In the genomic region with DNA sequence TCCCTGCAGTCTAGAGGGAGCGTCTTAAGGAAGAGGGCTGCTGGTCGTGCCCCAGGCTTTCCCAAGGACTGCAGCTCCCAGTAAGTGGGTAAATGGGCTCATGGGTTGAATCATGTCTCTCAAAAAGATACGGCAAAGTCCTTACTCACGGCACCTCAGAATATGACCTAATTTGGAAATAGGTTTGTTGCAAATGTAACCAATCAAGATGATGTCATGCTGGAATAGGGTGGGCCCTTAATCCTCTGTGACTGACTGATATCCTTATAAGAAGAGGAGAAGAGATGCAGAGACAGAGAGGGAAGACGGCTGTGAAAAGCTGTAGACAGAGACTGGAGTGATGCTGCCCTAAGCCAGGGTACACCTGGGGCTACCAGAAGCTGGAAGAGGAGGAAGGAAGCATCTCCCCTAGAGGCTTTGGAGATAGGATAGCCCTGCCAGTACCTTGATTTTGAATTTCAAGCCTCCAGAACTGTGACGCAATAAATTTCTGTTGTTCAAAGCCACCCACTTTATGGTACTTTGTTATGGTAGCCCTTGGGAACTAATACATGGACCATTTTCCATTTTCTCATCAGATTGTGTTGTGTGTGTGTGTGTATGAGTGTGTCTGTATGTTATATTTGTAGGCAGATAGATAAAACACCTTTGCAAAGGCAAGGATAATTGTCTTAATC, we compare ENCODE assay signal across 2 cellular contexts.
TF ChIP-seq lines count a peak whose summit lies in the region.

No MANE protein-coding gene starts in this region.

TF ChIP-seq in IMR-90, 13 proteins besides CTCF, POLR2A, EP300 and RAD21:
- peak; percentile 81 for TF ChIP-seq CEBPB (IDR thresholded peaks at IDR 0.05; ENCODE audit: low read depth, low read length)
- TF ChIP-seq MAZ (IDR thresholded peaks at IDR 0.05; ENCODE audit: borderline replicate concordance, low read depth, low read length) = no peak
- peak; percentile 12; the same call in 1 of the 2 replicates for TF ChIP-seq FOS (IDR thresholded peaks at IDR 0.05; ENCODE audit: low read depth, low read length)

TF ChIP-seq in K562, 482 proteins besides CTCF, POLR2A, EP300 and RAD21 (continues in another document):
- TF ChIP-seq, protein P1, sequence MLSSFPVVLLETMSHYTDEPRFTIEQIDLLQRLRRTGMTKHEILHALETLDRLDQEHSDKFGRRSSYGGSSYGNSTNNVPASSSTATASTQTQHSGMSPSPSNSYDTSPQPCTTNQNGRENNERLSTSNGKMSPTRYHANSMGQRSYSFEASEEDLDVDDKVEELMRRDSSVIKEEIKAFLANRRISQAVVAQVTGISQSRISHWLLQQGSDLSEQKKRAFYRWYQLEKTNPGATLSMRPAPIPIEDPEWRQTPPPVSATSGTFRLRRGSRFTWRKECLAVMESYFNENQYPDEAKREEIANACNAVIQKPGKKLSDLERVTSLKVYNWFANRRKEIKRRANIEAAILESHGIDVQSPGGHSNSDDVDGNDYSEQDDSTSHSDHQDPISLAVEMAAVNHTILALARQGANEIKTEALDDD (IDR thresholded peaks at IDR 0.05) = no peak
- no peak for TF ChIP-seq NR2C2 (CRISPR knock-in tag; IDR thresholded peaks at IDR 0.05)
- TF ChIP-seq NR2C2 (tag; IDR thresholded peaks at IDR 0.05) = 0 out of 2 replicates have a peak, but pooled peaks have one; percentile 24
- no peak for TF ChIP-seq PTRF (tag; IDR thresholded peaks at IDR 0.05)
- TF ChIP-seq, protein P2, sequence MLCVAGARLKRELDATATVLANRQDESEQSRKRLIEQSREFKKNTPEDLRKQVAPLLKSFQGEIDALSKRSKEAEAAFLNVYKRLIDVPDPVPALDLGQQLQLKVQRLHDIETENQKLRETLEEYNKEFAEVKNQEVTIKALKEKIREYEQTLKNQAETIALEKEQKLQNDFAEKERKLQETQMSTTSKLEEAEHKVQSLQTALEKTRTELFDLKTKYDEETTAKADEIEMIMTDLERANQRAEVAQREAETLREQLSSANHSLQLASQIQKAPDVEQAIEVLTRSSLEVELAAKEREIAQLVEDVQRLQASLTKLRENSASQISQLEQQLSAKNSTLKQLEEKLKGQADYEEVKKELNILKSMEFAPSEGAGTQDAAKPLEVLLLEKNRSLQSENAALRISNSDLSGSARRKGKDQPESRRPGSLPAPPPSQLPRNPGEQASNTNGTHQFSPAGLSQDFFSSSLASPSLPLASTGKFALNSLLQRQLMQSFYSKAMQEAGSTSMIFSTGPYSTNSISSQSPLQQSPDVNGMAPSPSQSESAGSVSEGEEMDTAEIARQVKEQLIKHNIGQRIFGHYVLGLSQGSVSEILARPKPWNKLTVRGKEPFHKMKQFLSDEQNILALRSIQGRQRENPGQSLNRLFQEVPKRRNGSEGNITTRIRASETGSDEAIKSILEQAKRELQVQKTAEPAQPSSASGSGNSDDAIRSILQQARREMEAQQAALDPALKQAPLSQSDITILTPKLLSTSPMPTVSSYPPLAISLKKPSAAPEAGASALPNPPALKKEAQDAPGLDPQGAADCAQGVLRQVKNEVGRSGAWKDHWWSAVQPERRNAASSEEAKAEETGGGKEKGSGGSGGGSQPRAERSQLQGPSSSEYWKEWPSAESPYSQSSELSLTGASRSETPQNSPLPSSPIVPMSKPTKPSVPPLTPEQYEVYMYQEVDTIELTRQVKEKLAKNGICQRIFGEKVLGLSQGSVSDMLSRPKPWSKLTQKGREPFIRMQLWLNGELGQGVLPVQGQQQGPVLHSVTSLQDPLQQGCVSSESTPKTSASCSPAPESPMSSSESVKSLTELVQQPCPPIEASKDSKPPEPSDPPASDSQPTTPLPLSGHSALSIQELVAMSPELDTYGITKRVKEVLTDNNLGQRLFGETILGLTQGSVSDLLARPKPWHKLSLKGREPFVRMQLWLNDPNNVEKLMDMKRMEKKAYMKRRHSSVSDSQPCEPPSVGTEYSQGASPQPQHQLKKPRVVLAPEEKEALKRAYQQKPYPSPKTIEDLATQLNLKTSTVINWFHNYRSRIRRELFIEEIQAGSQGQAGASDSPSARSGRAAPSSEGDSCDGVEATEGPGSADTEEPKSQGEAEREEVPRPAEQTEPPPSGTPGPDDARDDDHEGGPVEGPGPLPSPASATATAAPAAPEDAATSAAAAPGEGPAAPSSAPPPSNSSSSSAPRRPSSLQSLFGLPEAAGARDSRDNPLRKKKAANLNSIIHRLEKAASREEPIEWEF (CRISPR knock-in tag; IDR thresholded peaks at IDR 0.05) = peak; percentile 61; the same call in 1 of the 2 replicates
- TF ChIP-seq, protein P3, sequence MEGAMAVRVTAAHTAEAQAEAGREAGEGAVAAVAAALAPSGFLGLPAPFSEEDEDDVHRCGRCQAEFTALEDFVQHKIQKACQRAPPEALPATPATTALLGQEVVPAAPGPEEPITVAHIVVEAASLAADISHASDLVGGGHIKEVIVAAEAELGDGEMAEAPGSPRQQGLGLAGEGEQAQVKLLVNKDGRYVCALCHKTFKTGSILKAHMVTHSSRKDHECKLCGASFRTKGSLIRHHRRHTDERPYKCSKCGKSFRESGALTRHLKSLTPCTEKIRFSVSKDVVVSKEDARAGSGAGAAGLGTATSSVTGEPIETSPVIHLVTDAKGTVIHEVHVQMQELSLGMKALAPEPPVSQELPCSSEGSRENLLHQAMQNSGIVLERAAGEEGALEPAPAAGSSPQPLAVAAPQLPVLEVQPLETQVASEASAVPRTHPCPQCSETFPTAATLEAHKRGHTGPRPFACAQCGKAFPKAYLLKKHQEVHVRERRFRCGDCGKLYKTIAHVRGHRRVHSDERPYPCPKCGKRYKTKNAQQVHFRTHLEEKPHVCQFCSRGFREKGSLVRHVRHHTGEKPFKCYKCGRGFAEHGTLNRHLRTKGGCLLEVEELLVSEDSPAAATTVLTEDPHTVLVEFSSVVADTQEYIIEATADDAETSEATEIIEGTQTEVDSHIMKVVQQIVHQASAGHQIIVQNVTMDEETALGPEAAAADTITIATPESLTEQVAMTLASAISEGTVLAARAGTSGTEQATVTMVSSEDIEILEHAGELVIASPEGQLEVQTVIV (CRISPR knock-in tag; IDR thresholded peaks at IDR 0.05; ENCODE audit: borderline replicate concordance) = no peak
- peak; percentile 78 for TF ChIP-seq JUND (IDR thresholded peaks at IDR 0.05; ENCODE audit: borderline replicate concordance, low read depth, low read length)
- TF ChIP-seq JUND (tag; IDR thresholded peaks at IDR 0.05; ENCODE audit: borderline replicate concordance, low read depth, low read length) = peak; percentile 79; the same call in 2 of the 3 replicates
- TF ChIP-seq, protein P4, sequence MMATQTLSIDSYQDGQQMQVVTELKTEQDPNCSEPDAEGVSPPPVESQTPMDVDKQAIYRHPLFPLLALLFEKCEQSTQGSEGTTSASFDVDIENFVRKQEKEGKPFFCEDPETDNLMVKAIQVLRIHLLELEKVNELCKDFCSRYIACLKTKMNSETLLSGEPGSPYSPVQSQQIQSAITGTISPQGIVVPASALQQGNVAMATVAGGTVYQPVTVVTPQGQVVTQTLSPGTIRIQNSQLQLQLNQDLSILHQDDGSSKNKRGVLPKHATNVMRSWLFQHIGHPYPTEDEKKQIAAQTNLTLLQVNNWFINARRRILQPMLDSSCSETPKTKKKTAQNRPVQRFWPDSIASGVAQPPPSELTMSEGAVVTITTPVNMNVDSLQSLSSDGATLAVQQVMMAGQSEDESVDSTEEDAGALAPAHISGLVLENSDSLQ (IDR thresholded peaks at IDR 0.05) = peak; percentile 61
- TF ChIP-seq MAFG (tag; conservative IDR thresholded peaks at IDR 0.05) = peak; percentile 38; the same call in 1 of the 2 replicates
- peak; percentile 94 for TF ChIP-seq CEBPB (tag; IDR thresholded peaks at IDR 0.05)
- peak; percentile 29 for TF ChIP-seq KDM5B (IDR thresholded peaks at IDR 0.05; ENCODE audit: insufficient replicate concordance, low read depth, low read length)
- 0 out of 2 replicates have a peak, but pooled peaks have one; percentile 30 for TF ChIP-seq CREB1 (IDR thresholded peaks at IDR 0.05)
- TF ChIP-seq CREB1 (CRISPR knock-in tag; IDR thresholded peaks at IDR 0.05) = no peak
- TF ChIP-seq, protein P5, sequence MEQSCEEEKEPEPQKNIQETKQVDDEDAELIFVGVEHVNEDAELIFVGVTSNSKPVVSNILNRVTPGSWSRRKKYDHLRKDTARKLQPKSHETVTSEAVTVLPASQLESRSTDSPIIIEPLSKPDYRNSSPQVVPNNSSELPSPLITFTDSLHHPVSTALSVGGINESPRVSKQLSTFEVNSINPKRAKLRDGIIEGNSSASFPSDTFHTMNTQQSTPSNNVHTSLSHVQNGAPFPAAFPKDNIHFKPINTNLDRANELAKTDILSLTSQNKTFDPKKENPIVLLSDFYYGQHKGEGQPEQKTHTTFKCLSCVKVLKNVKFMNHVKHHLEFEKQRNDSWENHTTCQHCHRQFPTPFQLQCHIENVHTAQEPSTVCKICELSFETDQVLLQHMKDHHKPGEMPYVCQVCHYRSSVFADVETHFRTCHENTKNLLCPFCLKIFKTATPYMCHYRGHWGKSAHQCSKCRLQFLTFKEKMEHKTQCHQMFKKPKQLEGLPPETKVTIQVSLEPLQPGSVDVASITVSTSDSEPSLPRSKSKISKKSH (CRISPR knock-in tag; IDR thresholded peaks at IDR 0.05) = no peak
- TF ChIP-seq ZFP36 (IDR thresholded peaks at IDR 0.05; ENCODE audit: low read depth, low read length, partially characterized antibody) = peak; percentile 31
- TF ChIP-seq, protein P6, sequence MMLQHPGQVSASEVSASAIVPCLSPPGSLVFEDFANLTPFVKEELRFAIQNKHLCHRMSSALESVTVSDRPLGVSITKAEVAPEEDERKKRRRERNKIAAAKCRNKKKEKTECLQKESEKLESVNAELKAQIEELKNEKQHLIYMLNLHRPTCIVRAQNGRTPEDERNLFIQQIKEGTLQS (IDR thresholded peaks at IDR 0.05) = peak; percentile 89
- TF ChIP-seq, protein P6 (CRISPR knock-in tag; conservative IDR thresholded peaks at IDR 0.05) = no peak
- peak; percentile 70 for TF ChIP-seq NFE2 (IDR thresholded peaks at IDR 0.05; ENCODE audit: low read depth)
- no peak for TF ChIP-seq SIX5 (IDR thresholded peaks at IDR 0.05; ENCODE audit: borderline replicate concordance in 1 of 2, insufficient read depth in 1 of 2, low read depth in 1 of 2, low read length in 2 of 2)
- peak; percentile 40; the same call in 1 of the 2 replicates for TF ChIP-seq MAFF (IDR thresholded peaks at IDR 0.05; ENCODE audit: low read length)
- TF ChIP-seq ZNF766 (CRISPR knock-in tag; conservative IDR thresholded peaks at IDR 0.05) = peak; percentile 74
- TF ChIP-seq, protein P7, sequence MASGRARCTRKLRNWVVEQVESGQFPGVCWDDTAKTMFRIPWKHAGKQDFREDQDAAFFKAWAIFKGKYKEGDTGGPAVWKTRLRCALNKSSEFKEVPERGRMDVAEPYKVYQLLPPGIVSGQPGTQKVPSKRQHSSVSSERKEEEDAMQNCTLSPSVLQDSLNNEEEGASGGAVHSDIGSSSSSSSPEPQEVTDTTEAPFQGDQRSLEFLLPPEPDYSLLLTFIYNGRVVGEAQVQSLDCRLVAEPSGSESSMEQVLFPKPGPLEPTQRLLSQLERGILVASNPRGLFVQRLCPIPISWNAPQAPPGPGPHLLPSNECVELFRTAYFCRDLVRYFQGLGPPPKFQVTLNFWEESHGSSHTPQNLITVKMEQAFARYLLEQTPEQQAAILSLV (tag; IDR thresholded peaks at IDR 0.05) = peak; percentile 42; the same call in 1 of the 2 replicates
- TF ChIP-seq C11orf30 (IDR thresholded peaks at IDR 0.05; ENCODE audit: low read depth) = peak; percentile 56; the same call in 1 of the 2 replicates
- peak; percentile 19 for TF ChIP-seq MEIS2 (IDR thresholded peaks at IDR 0.05; ENCODE audit: partially characterized antibody)
- TF ChIP-seq, protein P8, sequence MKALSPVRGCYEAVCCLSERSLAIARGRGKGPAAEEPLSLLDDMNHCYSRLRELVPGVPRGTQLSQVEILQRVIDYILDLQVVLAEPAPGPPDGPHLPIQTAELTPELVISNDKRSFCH (CRISPR knock-in tag; IDR thresholded peaks at IDR 0.05) = no peak
- TF ChIP-seq, protein P8 (tag; IDR thresholded peaks at IDR 0.05) = no peak
- peak; percentile 30; the same call in 1 of the 2 replicates for TF ChIP-seq ZNF589 (CRISPR knock-in tag; IDR thresholded peaks at IDR 0.05; ENCODE audit: low read depth)
- TF ChIP-seq FOXM1 (IDR thresholded peaks at IDR 0.05; ENCODE audit: low read depth) = no peak
- no peak for TF ChIP-seq FOXM1 (CRISPR knock-in tag; IDR thresholded peaks at IDR 0.05; ENCODE audit: low read depth)
- no peak for TF ChIP-seq SAFB (IDR thresholded peaks at IDR 0.05; ENCODE audit: borderline replicate concordance, low read depth, low read length)
- TF ChIP-seq JUN (IDR thresholded peaks at IDR 0.05; ENCODE audit: borderline replicate concordance, low read depth, low read length) = 0 out of 2 replicates have a peak, but pooled peaks have one; percentile 51
- TF ChIP-seq JUN (CRISPR knock-in tag; IDR thresholded peaks at IDR 0.05; ENCODE audit: borderline replicate concordance) = no peak
- 0 out of 2 replicates have a peak, but pooled peaks have one; percentile 31 for TF ChIP-seq CREM (IDR thresholded peaks at IDR 0.05; ENCODE audit: low read depth)
- TF ChIP-seq, protein P9, sequence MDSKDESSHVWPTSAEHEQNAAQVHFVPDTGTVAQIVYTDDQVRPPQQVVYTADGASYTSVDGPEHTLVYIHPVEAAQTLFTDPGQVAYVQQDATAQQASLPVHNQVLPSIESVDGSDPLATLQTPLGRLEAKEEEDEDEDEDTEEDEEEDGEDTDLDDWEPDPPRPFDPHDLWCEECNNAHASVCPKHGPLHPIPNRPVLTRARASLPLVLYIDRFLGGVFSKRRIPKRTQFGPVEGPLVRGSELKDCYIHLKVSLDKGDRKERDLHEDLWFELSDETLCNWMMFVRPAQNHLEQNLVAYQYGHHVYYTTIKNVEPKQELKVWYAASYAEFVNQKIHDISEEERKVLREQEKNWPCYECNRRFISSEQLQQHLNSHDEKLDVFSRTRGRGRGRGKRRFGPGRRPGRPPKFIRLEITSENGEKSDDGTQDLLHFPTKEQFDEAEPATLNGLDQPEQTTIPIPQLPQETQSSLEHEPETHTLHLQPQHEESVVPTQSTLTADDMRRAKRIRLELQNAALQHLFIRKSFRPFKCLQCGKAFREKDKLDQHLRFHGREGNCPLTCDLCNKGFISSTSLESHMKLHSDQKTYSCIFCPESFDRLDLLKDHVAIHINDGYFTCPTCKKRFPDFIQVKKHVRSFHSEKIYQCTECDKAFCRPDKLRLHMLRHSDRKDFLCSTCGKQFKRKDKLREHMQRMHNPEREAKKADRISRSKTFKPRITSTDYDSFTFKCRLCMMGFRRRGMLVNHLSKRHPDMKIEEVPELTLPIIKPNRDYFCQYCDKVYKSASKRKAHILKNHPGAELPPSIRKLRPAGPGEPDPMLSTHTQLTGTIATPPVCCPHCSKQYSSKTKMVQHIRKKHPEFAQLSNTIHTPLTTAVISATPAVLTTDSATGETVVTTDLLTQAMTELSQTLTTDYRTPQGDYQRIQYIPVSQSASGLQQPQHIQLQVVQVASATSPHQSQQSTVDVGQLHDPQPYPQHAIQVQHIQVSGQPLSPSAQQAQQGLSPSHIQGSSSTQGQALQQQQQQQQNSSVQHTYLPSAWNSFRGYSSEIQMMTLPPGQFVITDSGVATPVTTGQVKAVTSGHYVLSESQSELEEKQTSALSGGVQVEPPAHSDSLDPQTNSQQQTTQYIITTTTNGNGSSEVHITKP (IDR thresholded peaks at IDR 0.05; ENCODE audit: partially characterized antibody) = peak; percentile 62
- TF ChIP-seq SRF (CRISPR knock-in tag; IDR thresholded peaks at IDR 0.05) = peak in 1 of 2 experiments; percentile 94; a peak in 2 of 4 replicates
- TF ChIP-seq ATF7 (IDR thresholded peaks at IDR 0.05) = peak; percentile 95
- TF ChIP-seq FOSL1 (tag; conservative IDR thresholded peaks at IDR 0.05) = peak; percentile 72
- no peak for TF ChIP-seq CEBPG (CRISPR knock-in tag; IDR thresholded peaks at IDR 0.05)
- peak; percentile 75 to 77 for TF ChIP-seq CEBPG (tag; conservative IDR thresholded peaks at IDR 0.05 in 1 of 2, IDR thresholded peaks at IDR 0.05 in 1 of 2)
